ENCODE assay signal across 8 cellular contexts in the genomic region with DNA sequence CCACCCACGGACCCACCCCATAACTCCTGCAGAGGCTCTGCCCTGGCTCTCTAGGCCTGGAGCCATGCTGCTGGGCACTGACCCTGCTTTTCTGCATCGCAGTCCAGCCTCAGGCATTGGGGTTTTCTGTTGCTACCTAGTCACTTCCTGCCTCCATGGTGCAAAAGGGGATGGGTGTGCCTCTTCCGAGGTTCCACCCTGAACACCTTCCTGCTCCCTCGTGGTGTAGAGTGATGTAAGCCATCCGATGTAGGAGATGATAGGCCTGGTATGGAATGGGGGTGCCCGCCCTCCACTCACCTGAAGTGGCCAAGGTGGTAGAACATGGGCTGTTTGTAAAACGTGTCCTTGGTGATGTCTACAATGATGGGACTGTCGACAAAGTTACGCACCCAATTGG. TPM values are rescaled to one million over a fixed set of nuclear protein-coding genes. Genes with fewer than 3 reads are reported as not detected.
DNase-seq lines count a peak whose midpoint lies in the region; ATAC-seq, FAIRE-seq and TF ChIP-seq lines count a peak whose summit lies in the region.
"Not testable (repeated sequence)": the region's sequence is repeated elsewhere in the genome, so short reads cannot be mapped to it uniquely, and the experiment has no call there.

No MANE protein-coding gene starts in this region.

- H3K9ac ChIP-seq in parathyroid adenoma: not testable (repeated sequence)

- not testable (repeated sequence) for H3K9me3 Mint-ChIP-seq in CD4-positive, alpha-beta memory T cell; T-cell; activated CD4-positive, alpha-beta T cell treated with anti-CD3 and anti-CD28 coated beads, Interleukin-2, amount 10 ng/mL, durations not matched to agents 7 days and 5 days; activated CD8-positive, alpha-beta memory T cell treated with anti-CD3 and anti-CD28 coated beads, Interleukin-2, amount 10 ng/mL, durations not matched to agents 7 days and 5 days (ENCODE audit: low read depth); activated T-helper 17 cell treated with anti-CD3 and anti-CD28 coated beads, Interleukin-2, amount 50 U/mL, for 72 hours

- peaks cover 22% of the 10 kb centered on the region for H3K4me1 ChIP-seq in CD4-positive, alpha-beta memory T cell (ENCODE audit: insufficient read depth, low read length)
- H3K4me1 ChIP-seq in parathyroid adenoma: peaks cover 13% of the 10 kb centered on the region

- H3K4me1 Mint-ChIP-seq in CD4-positive, alpha-beta memory T cell: peaks cover 9 to 25% (median 21%) of the 10 kb centered on the region in 4 donors
- peaks cover 6 to 26% (median 15%) of the 10 kb centered on the region in 3 donors for H3K4me1 Mint-ChIP-seq in T-cell
- peaks cover 20% of the 10 kb centered on the region for H3K4me1 Mint-ChIP-seq in activated CD4-positive, alpha-beta T cell treated with anti-CD3 and anti-CD28 coated beads, Interleukin-2, amount 10 ng/mL, durations not matched to agents 7 days and 5 days
- peaks cover 18% of the 10 kb centered on the region for H3K4me1 Mint-ChIP-seq in activated CD8-positive, alpha-beta memory T cell treated with anti-CD3 and anti-CD28 coated beads, Interleukin-2, amount 10 ng/mL, durations not matched to agents 7 days and 5 days
- not testable (repeated sequence) for H3K4me1 Mint-ChIP-seq in activated T-helper 17 cell treated with anti-CD3 and anti-CD28 coated beads, Interleukin-2, amount 50 U/mL, for 72 hours

- not testable (repeated sequence) for H3K9me3 ChIP-seq in CD4-positive, alpha-beta memory T cell (ENCODE audit: control insufficient read depth in 1 of 2, low read length in 2 of 2); parathyroid adenoma (ENCODE audit: control insufficient read depth, low read length)

- H3K4me3 Mint-ChIP-seq in CD4-positive, alpha-beta memory T cell: peak overlapping the region in 6 of 8 donors; percentile 2 to 71 (median 46)
- peak overlapping the region in 1 of 3 donors; percentile 45 for H3K4me3 Mint-ChIP-seq in T-cell
- not testable (repeated sequence) for H3K4me3 Mint-ChIP-seq in activated CD4-positive, alpha-beta T cell treated with anti-CD3 and anti-CD28 coated beads, Interleukin-2, amount 10 ng/mL, durations not matched to agents 7 days and 5 days; activated CD8-positive, alpha-beta memory T cell treated with anti-CD3 and anti-CD28 coated beads, Interleukin-2, amount 10 ng/mL, durations not matched to agents 7 days and 5 days
- H3K4me3 Mint-ChIP-seq in activated T-helper 17 cell treated with anti-CD3 and anti-CD28 coated beads, Interleukin-2, amount 50 U/mL, for 72 hours: peak overlapping the region; percentile 27

- ATAC-seq in T-cell (replicated peaks in 1 of 4): peak; percentile 21 to 57 (median 44)
- not testable (repeated sequence) for ATAC-seq in activated CD8-positive, alpha-beta memory T cell treated with anti-CD3 and anti-CD28 coated beads, Interleukin-2, amount 10 ng/mL, durations not matched to agents 7 days and 5 days
- ATAC-seq in activated T-helper 17 cell treated with anti-CD3 and anti-CD28 coated beads, Interleukin-2, amount 50 U/mL, for 72 hours (replicated peaks): peak; percentile 48

- H3K4me3 ChIP-seq in CD4-positive, alpha-beta memory T cell (ENCODE audit: low read length in 2 of 2); bronchial epithelial cell (ENCODE audit: low read depth, low read length); parathyroid adenoma (ENCODE audit: low read depth, low read length): not testable (repeated sequence)

- peak overlapping the region; percentile 14 for H3K27ac ChIP-seq in CD4-positive, alpha-beta memory T cell (ENCODE audit: low read depth, low read length)
- H3K27ac ChIP-seq in epithelial cell of prostate (peak overlapping the region; percentile 52), parathyroid adenoma (peak overlapping the region; percentile 59)

- H3K4me2 ChIP-seq in parathyroid adenoma (ENCODE audit: low read length): not testable (repeated sequence)

- CTCF ChIA-PET in CD4-positive, alpha-beta memory T cell (lab: Charles Lee; ENCODE audit: partially characterized antibody): interaction anchor here (1.7 kb wide), 1 partner anchor 15 kb away, joined by 7 read pairs; no protein-coding TSS in a partner anchor
- CTCF ChIA-PET in T-cell (lab: Charles Lee): not testable (repeated sequence)
- CTCF ChIA-PET in activated CD4-positive, alpha-beta T cell treated with anti-CD3 and anti-CD28 coated beads, Interleukin-2, amount 10 ng/mL, durations not matched to agents 7 days and 5 days (lab: Charles Lee): interaction anchor here (1.1 kb wide), 1 partner anchor 16 kb away, joined by 4 read pairs; no protein-coding TSS in a partner anchor
- CTCF ChIA-PET in activated CD8-positive, alpha-beta memory T cell treated with anti-CD3 and anti-CD28 coated beads, Interleukin-2, amount 10 ng/mL, durations not matched to agents 7 days and 5 days (lab: Charles Lee): interaction anchor here (1.0 kb wide), 1 partner anchor 8 kb away, joined by 4 read pairs; no protein-coding TSS in a partner anchor

- H3K36me3 ChIP-seq in CD4-positive, alpha-beta memory T cell (ENCODE audit: insufficient read depth, low read length); bronchial epithelial cell (ENCODE audit: control insufficient read depth, insufficient read depth, low read length); parathyroid adenoma (ENCODE audit: control insufficient read depth, insufficient read depth, low read length): not testable (repeated sequence)

- intact Hi-C loops in CD4-positive, alpha-beta memory T cell (cut with micrococcal nuclease): not testable (repeated sequence)

- not testable (repeated sequence) for TF ChIP-seq CTCF in bronchial epithelial cell (IDR thresholded peaks at IDR 0.05; ENCODE audit: insufficient read depth, low read length, severe bottlenecking); parathyroid adenoma (IDR thresholded peaks at IDR 0.05)

- H3K27ac Mint-ChIP-seq in CD4-positive, alpha-beta memory T cell: peak overlapping the region; percentile 74 to 95 (median 86)
- H3K27ac Mint-ChIP-seq in T-cell: peak overlapping the region; percentile 59 to 89
- peak overlapping the region; percentile 85 for H3K27ac Mint-ChIP-seq in activated CD4-positive, alpha-beta T cell treated with anti-CD3 and anti-CD28 coated beads, Interleukin-2, amount 10 ng/mL, durations not matched to agents 7 days and 5 days
- H3K27ac Mint-ChIP-seq in activated CD8-positive, alpha-beta memory T cell treated with anti-CD3 and anti-CD28 coated beads, Interleukin-2, amount 10 ng/mL, durations not matched to agents 7 days and 5 days: peak overlapping the region; percentile 70
- peak overlapping the region; percentile 58 for H3K27ac Mint-ChIP-seq in activated T-helper 17 cell treated with anti-CD3 and anti-CD28 coated beads, Interleukin-2, amount 50 U/mL, for 72 hours

- not testable (repeated sequence) for H2AFZ ChIP-seq in parathyroid adenoma

- peaks cover 21 to 33% of the 10 kb centered on the region in 2 donors for H3K36me3 Mint-ChIP-seq in CD4-positive, alpha-beta memory T cell
- peaks cover 26% of the 10 kb centered on the region for H3K36me3 Mint-ChIP-seq in T-cell
- H3K36me3 Mint-ChIP-seq in activated CD4-positive, alpha-beta T cell treated with anti-CD3 and anti-CD28 coated beads, Interleukin-2, amount 10 ng/mL, durations not matched to agents 7 days and 5 days (ENCODE audit: low read depth): peaks cover 27% of the 10 kb centered on the region
- H3K36me3 Mint-ChIP-seq in activated CD8-positive, alpha-beta memory T cell treated with anti-CD3 and anti-CD28 coated beads, Interleukin-2, amount 10 ng/mL, durations not matched to agents 7 days and 5 days: peaks cover 17% of the 10 kb centered on the region
- H3K36me3 Mint-ChIP-seq in activated T-helper 17 cell treated with anti-CD3 and anti-CD28 coated beads, Interleukin-2, amount 50 U/mL, for 72 hours (ENCODE audit: low read depth): peaks cover 44% of the 10 kb centered on the region

- H3K27me3 ChIP-seq in CD4-positive, alpha-beta memory T cell (ENCODE audit: insufficient read depth, low read length); bronchial epithelial cell (ENCODE audit: control insufficient read depth, insufficient read depth, low read length); parathyroid adenoma (ENCODE audit: control insufficient read depth, insufficient read depth, low read length): not testable (repeated sequence)

- peak; percentile 58 for FAIRE-seq in bronchial epithelial cell (lab: Jason Lieb, UNC)

- POLR2A ChIA-PET in CD4-positive, alpha-beta memory T cell (lab: Charles Lee; ENCODE audit: partially characterized antibody); T-cell (lab: Charles Lee); activated CD4-positive, alpha-beta T cell treated with anti-CD3 and anti-CD28 coated beads, Interleukin-2, amount 10 ng/mL, durations not matched to agents 7 days and 5 days (lab: Charles Lee): not testable (repeated sequence)

- not testable (repeated sequence) for H3K79me2 ChIP-seq in parathyroid adenoma

- not testable (repeated sequence) for H3K27me3 Mint-ChIP-seq in CD4-positive, alpha-beta memory T cell; T-cell; activated CD4-positive, alpha-beta T cell treated with anti-CD3 and anti-CD28 coated beads, Interleukin-2, amount 10 ng/mL, durations not matched to agents 7 days and 5 days; activated CD8-positive, alpha-beta memory T cell treated with anti-CD3 and anti-CD28 coated beads, Interleukin-2, amount 10 ng/mL, durations not matched to agents 7 days and 5 days; activated T-helper 17 cell treated with anti-CD3 and anti-CD28 coated beads, Interleukin-2, amount 50 U/mL, for 72 hours

- DNase-seq in CD4-positive, alpha-beta memory T cell: peak in 2 of 5 donors; percentile 26 to 39
- not testable (repeated sequence) for DNase-seq in T-cell; activated CD4-positive, alpha-beta T cell treated with anti-CD3 and anti-CD28 coated beads, Interleukin-2, amount 10 ng/mL, durations not matched to agents 7 days and 5 days; activated CD8-positive, alpha-beta memory T cell treated with anti-CD3 and anti-CD28 coated beads, Interleukin-2, amount 10 ng/mL, durations not matched to agents 7 days and 5 days; bronchial epithelial cell (ENCODE audit: low read depth); epithelial cell of prostate (ENCODE audit: low read depth, low spot score)

RNA-seq across cellular contexts. Expression of gene ENTREP3, which starts 19.9 kb away (rescaled TPM):
- total RNA-seq in CD4-positive, alpha-beta memory T cell: 10 to 100 TPM; 10.5 to 12.2 TPM
- polyA plus RNA-seq in CD4-positive, alpha-beta memory T cell: 1 to 10 TPM in 1 of 2 donors, under 1 TPM in 1; 0.50 to 1.8 TPM
- total RNA-seq in T-cell (10 to 100 TPM; 10.2 to 17.3 (median 15.5) TPM), bronchial epithelial cell (3.2 and 3.7 TPM in 2 replicates)
- total RNA-seq in activated CD4-positive, alpha-beta T cell treated with anti-CD3 and anti-CD28 coated beads, Interleukin-2, amount 10 ng/mL, durations not matched to agents 7 days and 5 days: 10 to 100 TPM; 22.8 to 22.9 TPM
- total RNA-seq in activated CD8-positive, alpha-beta memory T cell treated with anti-CD3 and anti-CD28 coated beads, Interleukin-2, amount 10 ng/mL, durations not matched to agents 7 days and 5 days: 10 to 100 TPM; 30.7 to 32.3 TPM
- 10 to 100 TPM; 20.7 to 32.1 TPM for total RNA-seq in activated T-helper 17 cell treated with anti-CD3 and anti-CD28 coated beads, Interleukin-2, amount 50 U/mL, for 72 hours

RNA-seq across cellular contexts. Expression of gene SCAMP3, which starts 26.8 kb away (rescaled TPM):
- 100 to 1,000 TPM in 1 of 2 experiments, 10 to 100 TPM in 1; 94.4 to 101 TPM for total RNA-seq in CD4-positive, alpha-beta memory T cell
- polyA plus RNA-seq in CD4-positive, alpha-beta memory T cell: 100 to 1,000 TPM; 132 to 160 TPM
- 100 to 1,000 TPM in 2 of 5 donors, 10 to 100 TPM in 3; 54.7 to 101 (median 97.4) TPM for total RNA-seq in T-cell
- total RNA-seq in activated CD4-positive, alpha-beta T cell treated with anti-CD3 and anti-CD28 coated beads, Interleukin-2, amount 10 ng/mL, durations not matched to agents 7 days and 5 days: 10 to 100 TPM; 88.7 to 96.4 TPM
- total RNA-seq in activated CD8-positive, alpha-beta memory T cell treated with anti-CD3 and anti-CD28 coated beads, Interleukin-2, amount 10 ng/mL, durations not matched to agents 7 days and 5 days: 100 to 1,000 TPM in 1 of 2 experiments, 10 to 100 TPM in 1; 82.0 to 108 TPM
- total RNA-seq in activated T-helper 17 cell treated with anti-CD3 and anti-CD28 coated beads, Interleukin-2, amount 50 U/mL, for 72 hours: 100 to 1,000 TPM in 1 of 2 donors, 10 to 100 TPM in 1; 84.0 to 123 TPM
- 23.4 and 26.9 TPM in 2 replicates for total RNA-seq in bronchial epithelial cell

RNA-seq across cellular contexts. Expression of gene MTX1, which starts 26.9 kb away (rescaled TPM):
- total RNA-seq in CD4-positive, alpha-beta memory T cell: 10 to 100 TPM; 17.7 to 18.2 TPM
- polyA plus RNA-seq in CD4-positive, alpha-beta memory T cell: 10 to 100 TPM; 42.5 to 65.5 TPM
- 10 to 100 TPM; 20.4 to 28.4 (median 25.1) TPM for total RNA-seq in T-cell
- 10 to 100 TPM; 32.8 to 37.3 TPM for total RNA-seq in activated CD4-positive, alpha-beta T cell treated with anti-CD3 and anti-CD28 coated beads, Interleukin-2, amount 10 ng/mL, durations not matched to agents 7 days and 5 days
- total RNA-seq in activated CD8-positive, alpha-beta memory T cell treated with anti-CD3 and anti-CD28 coated beads, Interleukin-2, amount 10 ng/mL, durations not matched to agents 7 days and 5 days: 10 to 100 TPM; 39.0 to 48.6 TPM
- 10 to 100 TPM; 31.3 to 59.9 TPM for total RNA-seq in activated T-helper 17 cell treated with anti-CD3 and anti-CD28 coated beads, Interleukin-2, amount 50 U/mL, for 72 hours
- total RNA-seq in bronchial epithelial cell: 48.4 and 49.5 TPM in 2 replicates

RNA-seq across cellular contexts. Expression of gene THBS3, which starts 27.7 kb away (rescaled TPM):
- total RNA-seq in CD4-positive, alpha-beta memory T cell: 10 to 100 TPM; 30.9 to 33.5 TPM
- polyA plus RNA-seq in CD4-positive, alpha-beta memory T cell: 1 to 10 TPM; 6.1 to 6.7 TPM
- 10 to 100 TPM; 24.1 to 43.9 (median 34.0) TPM for total RNA-seq in T-cell
- 10 to 100 TPM; 21.2 to 23.6 TPM for total RNA-seq in activated CD4-positive, alpha-beta T cell treated with anti-CD3 and anti-CD28 coated beads, Interleukin-2, amount 10 ng/mL, durations not matched to agents 7 days and 5 days
- total RNA-seq in activated CD8-positive, alpha-beta memory T cell treated with anti-CD3 and anti-CD28 coated beads, Interleukin-2, amount 10 ng/mL, durations not matched to agents 7 days and 5 days: 10 to 100 TPM; 14.3 to 23.5 TPM
- 10 to 100 TPM; 11.8 to 26.8 TPM for total RNA-seq in activated T-helper 17 cell treated with anti-CD3 and anti-CD28 coated beads, Interleukin-2, amount 50 U/mL, for 72 hours
- 16.3 and 19.6 TPM in 2 replicates for total RNA-seq in bronchial epithelial cell

RNA-seq across cellular contexts. Expression of gene CLK2, which starts 37.9 kb away (rescaled TPM):
- 100 to 1,000 TPM; 123 to 126 TPM for total RNA-seq in CD4-positive, alpha-beta memory T cell
- polyA plus RNA-seq in CD4-positive, alpha-beta memory T cell: 10 to 100 TPM; 11.4 to 21.5 TPM
- total RNA-seq in T-cell (100 to 1,000 TPM in 3 of 5 donors, 10 to 100 TPM in 2; 76.4 to 123 (median 110) TPM), bronchial epithelial cell (19.7 and 23.4 TPM in 2 replicates)
- 100 to 1,000 TPM in 1 of 2 experiments, 10 to 100 TPM in 1; 100.0 to 104 TPM for total RNA-seq in activated CD4-positive, alpha-beta T cell treated with anti-CD3 and anti-CD28 coated beads, Interleukin-2, amount 10 ng/mL, durations not matched to agents 7 days and 5 days
- total RNA-seq in activated CD8-positive, alpha-beta memory T cell treated with anti-CD3 and anti-CD28 coated beads, Interleukin-2, amount 10 ng/mL, durations not matched to agents 7 days and 5 days: 100 to 1,000 TPM in 1 of 2 experiments, 10 to 100 TPM in 1; 94.8 to 108 TPM
- total RNA-seq in activated T-helper 17 cell treated with anti-CD3 and anti-CD28 coated beads, Interleukin-2, amount 50 U/mL, for 72 hours: 100 to 1,000 TPM in 1 of 2 donors, 10 to 100 TPM in 1; 87.7 to 131 TPM
